Comparison of ENCODE assay signal across 12 cellular contexts in the genomic region with DNA sequence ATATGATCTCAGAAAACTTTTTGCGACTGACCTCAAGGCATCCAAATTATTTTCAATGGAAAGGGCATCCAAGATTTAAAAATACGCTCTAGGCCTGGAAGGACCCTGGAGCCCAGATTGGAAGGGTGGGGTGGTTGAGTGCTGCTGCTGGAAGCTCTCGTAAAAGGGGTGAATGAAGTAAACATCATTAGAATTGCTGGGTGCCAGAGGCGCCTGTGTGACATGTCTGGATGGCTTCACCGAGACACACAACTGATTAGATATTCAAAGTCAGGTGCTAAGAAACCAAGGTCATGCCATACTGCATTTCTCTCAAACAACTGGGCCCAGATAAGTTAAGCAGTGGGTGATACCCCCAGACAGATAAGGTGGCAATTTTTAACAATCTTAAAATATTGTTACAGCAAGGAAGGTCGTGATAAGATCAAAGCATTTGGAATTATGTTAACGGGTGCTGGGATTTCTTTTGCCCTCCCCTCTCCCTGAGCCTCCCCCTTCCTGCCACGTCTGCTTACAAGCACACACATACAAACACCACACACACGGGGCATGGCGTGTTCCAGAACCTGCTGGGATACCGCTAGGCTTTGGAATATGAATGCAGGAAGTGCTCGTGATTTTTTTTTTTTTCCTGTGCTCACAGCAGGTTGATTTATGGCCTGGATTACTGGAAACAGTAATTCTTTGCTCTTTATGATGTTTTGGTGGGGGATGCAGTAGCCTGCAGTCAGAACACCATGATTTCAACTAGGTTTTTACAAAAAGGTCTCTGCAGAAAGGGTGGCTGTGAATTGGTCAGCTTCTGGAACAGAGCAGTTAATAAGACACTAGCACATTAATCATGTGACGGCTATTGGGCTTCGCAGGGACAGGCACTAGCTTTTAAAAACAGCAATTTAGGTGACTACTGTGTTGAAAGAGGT.
DNase-seq lines count a peak whose midpoint lies in the region; ATAC-seq, FAIRE-seq and TF ChIP-seq lines count a peak whose summit lies in the region.
"Had no signal": no experiment of that assay in that cellular context is flagged by ENCODE, and none has a peak within 500 bp of the region (broad histone marks: within the 10 kb centered on the region; RNA-seq: fewer than 3 reads in every experiment).

No MANE protein-coding gene starts in this region.

- no peak overlapping the region for H3K9ac ChIP-seq in stomach smooth muscle (ENCODE audit: low read length in 2 of 2)

- peaks cover 36% of the 10 kb centered on the region for H3K4me1 ChIP-seq in stomach smooth muscle (ENCODE audit: control insufficient read depth, insufficient read depth, low read length)

- DNase-seq in NCI-H146 treated with DMSO at 0.1 percent for 48 hours (lab: John Stamatoyannopoulos, UW; ENCODE audit: unreplicated experiment), result peak; percentile 58
- DNase-seq in caudate nucleus (lab: John Stamatoyannopoulos, UW), result no peak
- DNase-seq in kidney tubule cell (ENCODE audit: low spot score), result peak; percentile 53
- DNase-seq in H54 (ENCODE audit: insufficient read length, low spot score), result no peak
- no peak for DNase-seq in SKM-1 (lab: John Stamatoyannopoulos, UW; ENCODE audit: unreplicated experiment)
- DNase-seq: activated T-cell treated with anti-CD3 and anti-CD28 coated beads, Interleukin-2, amount 50 U/mL, for 24 hours; CD8-positive, alpha-beta memory T cell; KBM-7; NCI-H187 treated with DMSO at 0.1 percent for 48 hours had no signal

- TF ChIP-seq POLR2A in H54 (IDR thresholded peaks at IDR 0.05; ENCODE audit: low read depth, low read length), result no peak

- H3K36me3 ChIP-seq in stomach smooth muscle (ENCODE audit: control insufficient read depth in 2 of 2, insufficient read depth in 2 of 2, low read length in 2 of 2), result no peaks in the 10 kb centered on the region

- peak overlapping the region in 1 of 2 donors; percentile 8 for H3K4me3 ChIP-seq in stomach smooth muscle (ENCODE audit: low read length in 2 of 2)

- ATAC-seq in GM18517 (IDR thresholded peaks at IDR 0.05; ENCODE audit: unreplicated experiment), result no peak

- H3K9me3 ChIP-seq in stomach smooth muscle (ENCODE audit: control insufficient read depth in 2 of 2, low read length in 2 of 2), result no peaks in the 10 kb centered on the region

- FAIRE-seq in H54 (lab: Jason Lieb, UNC), result no peak
- FAIRE-seq: endometrium had no signal

- peak overlapping the region; percentile 67 for H3K27ac ChIP-seq in caudate nucleus (ENCODE audit: low read depth, low read length)
- peak overlapping the region; percentile 77 for H3K27ac ChIP-seq in stomach smooth muscle (ENCODE audit: low read length)

- H3K27me3 ChIP-seq in stomach smooth muscle (ENCODE audit: control insufficient read depth in 1 of 2, insufficient read depth in 2 of 2, low read length in 2 of 2), result no peaks in the 10 kb centered on the region

Comparison
In these comparisons a context has a peak if more than half of its experiments do, and no peak if none do; other contexts are left out.
1. DNase-seq: peak in NCI-H146 treated with DMSO at 0.1 percent for 48 hours (single experiment) and kidney tubule cell (single experiment); none in caudate nucleus (0 of 61), H54 (single experiment) and SKM-1 (single experiment).